In genomic region chrX:131445955-131446354, GRCh38 we compare ENCODE assay signal across 27 cellular contexts.
"Had no signal": no experiment of that assay in that cellular context is flagged by ENCODE, and none has a peak within 500 bp of the region (broad histone marks: within the 10 kb centered on the region; RNA-seq: fewer than 3 reads in every experiment).

No MANE protein-coding gene starts in this region.

- H3K4me3 ChIP-seq: stomach, suprapubic skin, testis, thoracic aorta, thyroid gland, tibial artery, tibial nerve, transverse colon, upper lobe of left lung, upper lobe of right lung, uterus, vagina had no signal

- H3K9me3 ChIP-seq: suprapubic skin, testis, thoracic aorta, thyroid gland, tibial nerve, transverse colon, upper lobe of right lung, uterus, vagina had no signal

- DNase-seq: stimulated activated CD4-positive, alpha-beta T cell treated with anti-CD3 and anti-CD28 coated beads, Interleukin-2, amount 100 ng/mL, for 48 hours; stimulated activated CD4-positive, alpha-beta T cell treated with anti-CD3 and anti-CD28 coated beads, Interleukin-4, amount 100 ng/mL, for 1 hour; stimulated activated CD4-positive, alpha-beta T cell treated with anti-CD3 and anti-CD28 coated beads, Interleukin-4, amount 100 ng/mL, for 24 hours; stimulated activated CD4-positive, alpha-beta T cell treated with anti-CD3 and anti-CD28 coated beads, Interleukin-4, amount 100 ng/mL, for 4 hours; stimulated activated CD8-positive, alpha-beta memory T cell treated with anti-CD3 and anti-CD28 coated beads, Interleukin-4, amount 100 ng/mL, for 48 hours; stimulated activated naive B cell treated with anti-CD40 and anti-IgM and Interleukin-4, amounts not matched to agents 10 μg/mL and 1 μg/mL and 100 μg/mL, for 72 hours; stimulated activated naive CD4-positive, alpha-beta T cell; stimulated activated naive CD4-positive, alpha-beta T cell treated with Interleukin-2 at 50 U/mL for 16 hours; stimulated activated naive CD8-positive, alpha-beta T cell treated with anti-CD3 and anti-CD28 coated beads, Interleukin-15, amount 100 ng/mL, for 72 hours; stimulated activated naive CD8-positive, alpha-beta T cell treated with anti-CD3 and anti-CD28 coated beads, Interleukin-15, Interleukin-2, amounts not matched to agents 100 U/mL and 50 U/mL, for 24 hours; stomach; substantia nigra; testis; thyroid gland; tibial artery; transverse colon; trophoblast cell; upper lobe of left lung; upper lobe of right lung; uterus had no signal

- H3K4me1 ChIP-seq: stomach, suprapubic skin, testis, thyroid gland, tibial artery, tibial nerve, transverse colon, upper lobe of left lung, upper lobe of right lung, uterus, vagina had no signal

- H3K27ac ChIP-seq: stomach, suprapubic skin, testis, thoracic aorta, thyroid gland, tibial artery, tibial nerve, transverse colon, upper lobe of left lung, upper lobe of right lung, uterus, vagina had no signal

- ATAC-seq: stimulated activated effector memory CD8-positive, alpha-beta T cell treated with anti-CD3 and anti-CD28 coated beads, Interleukin-12 subunit alpha, Interleukin-12 subunit beta, amount 100 ng/mL, for 72 hours; stimulated activated memory B cell treated with anti-CD40 and anti-IgM and Interleukin-4, amounts not matched to agents 10 μg/mL and 1 μg/mL and 100 μg/mL, for 72 hours; stimulated activated naive B cell treated with anti-CD40 and anti-IgM and Interleukin-4, amounts not matched to agents 10 μg/mL and 1 μg/mL and 100 μg/mL, for 72 hours; stimulated activated naive CD8-positive, alpha-beta T cell treated with anti-CD3 and anti-CD28 coated beads, Interleukin-15, amount 100 ng/mL, for 72 hours; stimulated activated naive CD8-positive, alpha-beta T cell treated with anti-CD3 and anti-CD28 coated beads, Interleukin-15, Interleukin-2, amounts not matched to agents 100 U/mL and 50 U/mL, for 24 hours; upper lobe of right lung had no signal

- FAIRE-seq: urothelium cell line had no signal

- H3K36me3 ChIP-seq: stomach, suprapubic skin, thoracic aorta, thyroid gland, tibial artery, tibial nerve, transverse colon, upper lobe of left lung, upper lobe of right lung, uterus, vagina had no signal

- H3K27me3 ChIP-seq: stomach, suprapubic skin, testis, thyroid gland, tibial artery, tibial nerve, transverse colon, upper lobe of left lung, upper lobe of right lung, uterus, vagina had no signal
